Comparison of ENCODE assay signal across 6 cellular contexts in the genomic region with DNA sequence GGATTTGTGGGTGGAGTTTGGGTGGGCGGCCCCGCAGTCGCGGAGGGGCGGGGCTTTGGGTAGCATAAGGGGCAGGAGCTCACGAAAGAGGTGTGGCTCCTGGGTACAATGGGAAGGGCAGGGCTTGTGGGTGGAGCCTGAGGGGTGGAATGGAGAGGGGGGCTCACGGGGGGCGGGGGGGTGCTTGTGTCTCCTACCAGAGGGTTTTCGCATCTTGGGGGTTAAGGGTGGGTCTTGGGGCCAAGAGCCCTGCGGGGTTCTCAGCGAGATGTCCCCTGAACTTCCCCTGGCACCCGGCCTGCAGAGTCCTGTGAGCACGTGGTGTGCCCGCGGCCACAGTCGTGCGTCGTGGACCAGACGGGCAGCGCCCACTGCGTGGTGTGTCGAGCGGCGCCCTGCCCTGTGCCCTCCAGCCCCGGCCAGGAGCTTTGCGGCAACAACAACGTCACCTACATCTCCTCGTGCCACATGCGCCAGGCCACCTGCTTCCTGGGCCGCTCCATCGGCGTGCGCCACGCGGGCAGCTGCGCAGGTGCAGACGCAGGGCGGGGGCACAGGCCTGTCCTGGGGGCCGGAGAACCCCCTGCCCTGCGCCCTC. TPM values are rescaled to one million over a fixed set of nuclear protein-coding genes. Genes with fewer than 3 reads are reported as not detected.
DNase-seq lines count a peak whose midpoint lies in the region; ATAC-seq, FAIRE-seq and TF ChIP-seq lines count a peak whose summit lies in the region.

No MANE protein-coding gene starts in this region.

- peak overlapping the region; percentile 97 for H3K27ac ChIP-seq in A673 (ENCODE audit: low read depth, low read length, poor library complexity, severe bottlenecking)
- peak overlapping the region in 2 of 4 donors; percentile 83 to 85 for H3K27ac ChIP-seq in pancreas

- peaks cover 6% of the 10 kb centered on the region for H3K27me3 Mint-ChIP-seq in IgD-negative memory B cell

- H3K27ac Mint-ChIP-seq in IgD-negative memory B cell = peak overlapping the region; percentile 83 to 97 (median 88)

- peaks cover 0 to 1% (median 0%) of the 10 kb centered on the region in 3 donors for H3K4me1 Mint-ChIP-seq in IgD-negative memory B cell

- ATAC-seq in pancreas = no peak

- FAIRE-seq in pancreas (lab: Jason Lieb, UNC) = no peak

- 61 to 65% methylated on average over 39 to 40 of the region's 40 CpGs for WGBS in pancreas, 2 donors

- DNase-seq in A673 (ENCODE audit: low spot score) (peak; percentile 92), cerebellum (ENCODE audit: low spot score) (peak; percentile 93), pancreas (peak in 4 of 6 donors; percentile 60 to 97 (median 92)), NCI-H526 treated with DMSO at 0.1 percent for 48 hours (lab: John Stamatoyannopoulos, UW) (no peak)
- DNase-seq in effector CD8-positive, alpha-beta T cell (lab: John Stamatoyannopoulos, UW) = no peak

- CTCF ChIA-PET in A673 (lab: Charles Lee) = interaction anchor here (0.6 to 1.0 kb wide), 2 partner anchors 13 to 28 kb away, joined by 3 to 6 read pairs; partner anchors contain the start of gene PALM

- intact Hi-C loops in A673 (cut with micrococcal nuclease; ENCODE audit: unreplicated experiment) (no loop called here), pancreas (cut with DNase I) (no loop called here)

- H3K36me3 Mint-ChIP-seq in IgD-negative memory B cell = no peaks in the 10 kb centered on the region

- H3K9me3 Mint-ChIP-seq in IgD-negative memory B cell = no peaks in the 10 kb centered on the region

- H3K4me3 ChIP-seq in A673 (ENCODE audit: low read depth, low read length, poor library complexity, severe bottlenecking) (peak overlapping the region; percentile 94), pancreas (peak overlapping the region in 1 of 4 donors; percentile 86)

- no TSS peak for BruUV-seq in A673 (replicated peaks; lab: Mats Ljungman, UMichigan)

- peaks cover 7% of the 10 kb centered on the region for H3K27me3 ChIP-seq in A673 (replicated peaks; ENCODE audit: insufficient read depth, low read depth, low read length, poor library complexity)
- H3K27me3 ChIP-seq in pancreas = no peaks in the 10 kb centered on the region

- H3K4me1 ChIP-seq in A673 (ENCODE audit: insufficient read depth, low read length, poor library complexity, severe bottlenecking) (peaks cover 19% of the 10 kb centered on the region), pancreas (peaks cover 0 to 9% (median 3%) of the 10 kb centered on the region in 3 donors)

- POLR2A ChIA-PET in A673 (lab: Charles Lee; ENCODE audit: low non-redundant PET) = interaction anchor here (0.6 to 0.7 kb wide), 3 partner anchors 58 to 117 kb away, joined by 3 to 9 read pairs (median 3); no protein-coding TSS in a partner anchor

- H3K9me3 ChIP-seq in A673 (ENCODE audit: low read depth, low read length, poor library complexity, severe bottlenecking) (no peaks in the 10 kb centered on the region), pancreas (no peaks in the 10 kb centered on the region)

- H3K4me3 Mint-ChIP-seq in IgD-negative memory B cell = peak overlapping the region; percentile 83 to 96 (median 92)

- TF ChIP-seq CTCF in A673 (conservative IDR thresholded peaks at IDR 0.05; ENCODE audit: low read depth, low read length) (no peak), pancreas (IDR thresholded peaks at IDR 0.05) (no peak)

- H3K36me3 ChIP-seq in A673 (ENCODE audit: insufficient read depth, low read length, poor library complexity, severe bottlenecking) (no peaks in the 10 kb centered on the region), pancreas (no peaks in the 10 kb centered on the region)

RNA-seq across cellular contexts. Expression of gene FSTL3, which starts 4.9 kb away (rescaled TPM):
- total RNA-seq in A673 (2021) (5.9 and 6.0 TPM in 2 replicates), cerebellum (3.2 TPM), pancreas (100 to 1,000 TPM in 1 of 6 donors, 10 to 100 TPM in 3, 1 to 10 TPM in 2; 6.6 to 148 (median 18.4) TPM)
- polyA plus RNA-seq in IgD-negative memory B cell (1.7 TPM), pancreas (100 to 1,000 TPM in 1 of 2 donors, 10 to 100 TPM in 1; 24.1 to 119 TPM)

RNA-seq across cellular contexts. Expression of gene PRSS57, which starts 14.1 kb away (rescaled TPM):
- not detected in 2 replicates for total RNA-seq in A673 (2021)
- polyA plus RNA-seq in IgD-negative memory B cell = not detected
- not detected for total RNA-seq in cerebellum
- not detected for total RNA-seq in pancreas
- not detected for polyA plus RNA-seq in pancreas

RNA-seq across cellular contexts. Expression of gene RNF126, which starts 18.1 kb away (rescaled TPM):
- total RNA-seq in A673 (2021) (90.2 and 93.3 TPM in 2 replicates), cerebellum (13.2 TPM), pancreas (10 to 100 TPM; 11.9 to 21.5 (median 16.5) TPM)
- polyA plus RNA-seq in IgD-negative memory B cell (108 TPM), pancreas (10 to 100 TPM; 31.7 to 33.7 TPM)

RNA-seq across cellular contexts. Expression of gene PALM, which starts 27.6 kb away (rescaled TPM):
- total RNA-seq in A673 (2021) = 21.2 and 40.3 TPM in 2 replicates
- not detected for polyA plus RNA-seq in IgD-negative memory B cell
- 44.6 TPM for total RNA-seq in cerebellum
- total RNA-seq in pancreas = 10 to 100 TPM in 1 of 6 donors, 1 to 10 TPM in 5; 3.5 to 12.6 (median 5.1) TPM
- 10 to 100 TPM in 1 of 2 donors, 1 to 10 TPM in 1; 9.2 to 10.1 TPM for polyA plus RNA-seq in pancreas

RNA-seq across cellular contexts. Expression of gene FGF22, which starts 41.4 kb away (rescaled TPM):
- total RNA-seq in A673 (2021) = 0.19 and 0.57 TPM in 2 replicates
- polyA plus RNA-seq in IgD-negative memory B cell = not detected
- not detected for total RNA-seq in cerebellum
- total RNA-seq in pancreas = under 1 TPM in 4 of 6 donors, not detected in 2; 0.12 to 0.25 (median 0.23) TPM
- polyA plus RNA-seq in pancreas = under 1 TPM; 0.45 to 0.53 TPM

Comparison
In these comparisons a context has a peak if more than half of its experiments do, and no peak if none do; other contexts are left out.
1. DNase-seq: peak in A673 (single experiment), cerebellum (single experiment) and pancreas (4 of 6); none in NCI-H526 treated with DMSO at 0.1 percent for 48 hours (single experiment) and effector CD8-positive, alpha-beta T cell (single experiment).